8 cellular contexts compared by ENCODE assay signal in genomic region chr12:49553512-49554088, GRCh38. TPM values are rescaled to one million over a fixed set of nuclear protein-coding genes. Genes with fewer than 3 reads are reported as not detected.
A peak's percentile ranks its signal among the peaks of the same experiment; 100 is the strongest.
DNase-seq lines count a peak whose midpoint lies in the region; ATAC-seq and TF ChIP-seq lines count a peak whose summit lies in the region.

No MANE protein-coding gene starts in this region.

- H3K27me3 Mint-ChIP-seq in activated CD8-positive, alpha-beta memory T cell treated with anti-CD3 and anti-CD28 coated beads, Interleukin-2, amount 10 ng/mL, durations not matched to agents 7 days and 5 days: peaks cover 17% of the 10 kb centered on the region
- no peaks in the 10 kb centered on the region for H3K27me3 Mint-ChIP-seq in activated CD8-positive, alpha-beta T cell treated with anti-CD3 and anti-CD28 coated beads for 36 hours

- H3K36me3 Mint-ChIP-seq in activated CD8-positive, alpha-beta memory T cell treated with anti-CD3 and anti-CD28 coated beads, Interleukin-2, amount 10 ng/mL, durations not matched to agents 7 days and 5 days: peaks cover 2% of the 10 kb centered on the region
- H3K36me3 Mint-ChIP-seq in activated CD8-positive, alpha-beta T cell treated with anti-CD3 and anti-CD28 coated beads for 36 hours (ENCODE audit: low read depth): peaks cover 11% of the 10 kb centered on the region

- H3K4me3 Mint-ChIP-seq in activated CD8-positive, alpha-beta memory T cell treated with anti-CD3 and anti-CD28 coated beads, Interleukin-2, amount 10 ng/mL, durations not matched to agents 7 days and 5 days: no peak overlapping the region
- H3K4me3 Mint-ChIP-seq in activated CD8-positive, alpha-beta T cell treated with anti-CD3 and anti-CD28 coated beads for 36 hours: no peak overlapping the region

- POLR2A ChIA-PET in activated CD8-positive, alpha-beta T cell treated with anti-CD3 and anti-CD28 coated beads for 36 hours (lab: Charles Lee): interaction anchor here (0.8 to 2.5 kb wide), 4 partner anchors 9 to 68 kb away, joined by 3 to 9 read pairs (median 5); no protein-coding TSS in a partner anchor

- intact Hi-C loops in activated CD8-positive, alpha-beta T cell treated with anti-CD3 and anti-CD28 coated beads for 36 hours (cut with micrococcal nuclease): no loop called here
- intact Hi-C loops in lower lobe of right lung (cut with DNase I): no loop called here

- H3K27ac ChIP-seq in lower lobe of right lung: no peak overlapping the region

- no peaks in the 10 kb centered on the region for H3K9me3 ChIP-seq in lower lobe of right lung

- TF ChIP-seq CTCF in activated CD8-positive, alpha-beta T cell treated with anti-CD3 and anti-CD28 coated beads for 36 hours (IDR thresholded peaks at IDR 0.05): peak; percentile 73
- peak; percentile 30 for TF ChIP-seq CTCF in lower lobe of right lung (IDR thresholded peaks at IDR 0.05)

- CTCF ChIA-PET in activated CD8-positive, alpha-beta memory T cell treated with anti-CD3 and anti-CD28 coated beads, Interleukin-2, amount 10 ng/mL, durations not matched to agents 7 days and 5 days (lab: Charles Lee): interaction anchor here (0.8 to 7.9 kb wide), 15 partner anchors 11 to 208 kb away, joined by 3 to 96 read pairs (median 5); partner anchors contain the start of genes FMNL3, KCNH3, MCRS1 and PRPF40B
- CTCF ChIA-PET in activated CD8-positive, alpha-beta T cell treated with anti-CD3 and anti-CD28 coated beads for 36 hours (lab: Charles Lee): interaction anchor here (0.6 to 4.8 kb wide), 21 partner anchors 9 to 195 kb away, joined by 3 to 42 read pairs (median 4); partner anchors contain the start of genes KCNH3 and MCRS1

- H3K36me3 ChIP-seq in lower lobe of right lung: peaks cover 24% of the 10 kb centered on the region

- ATAC-seq in activated CD8-positive, alpha-beta memory T cell treated with anti-CD3 and anti-CD28 coated beads, Interleukin-2, amount 10 ng/mL, durations not matched to agents 7 days and 5 days: peak; percentile 74
- peak; percentile 64 for ATAC-seq in activated CD8-positive, alpha-beta T cell treated with anti-CD3 and anti-CD28 coated beads for 36 hours
- ATAC-seq in lower lobe of right lung (no peak), GM21529 (IDR thresholded peaks at IDR 0.05; ENCODE audit: unreplicated experiment) (no peak), GM18517 (IDR thresholded peaks at IDR 0.05; ENCODE audit: unreplicated experiment) (no peak), GM18858 (IDR thresholded peaks at IDR 0.05; ENCODE audit: unreplicated experiment) (no peak)

- no peak for DNase-seq in activated CD8-positive, alpha-beta memory T cell treated with anti-CD3 and anti-CD28 coated beads, Interleukin-2, amount 10 ng/mL, durations not matched to agents 7 days and 5 days
- no peak for DNase-seq in activated CD8-positive, alpha-beta memory T cell treated with anti-CD3 and anti-CD28 coated beads for 24 hours
- DNase-seq in NCI-H146 (lab: John Stamatoyannopoulos, UW) (peak; percentile 93), lower lobe of right lung (no peak)
- DNase-seq in activated CD8-positive, alpha-beta T cell treated with anti-CD3 and anti-CD28 coated beads for 36 hours: peak; percentile 26

- peaks cover 3% of the 10 kb centered on the region for H3K4me1 Mint-ChIP-seq in activated CD8-positive, alpha-beta memory T cell treated with anti-CD3 and anti-CD28 coated beads, Interleukin-2, amount 10 ng/mL, durations not matched to agents 7 days and 5 days
- H3K4me1 Mint-ChIP-seq in activated CD8-positive, alpha-beta T cell treated with anti-CD3 and anti-CD28 coated beads for 36 hours (ENCODE audit: low read depth): peaks cover 3% of the 10 kb centered on the region

- H3K4me3 ChIP-seq in lower lobe of right lung: no peak overlapping the region

- H3K9me3 Mint-ChIP-seq in activated CD8-positive, alpha-beta memory T cell treated with anti-CD3 and anti-CD28 coated beads, Interleukin-2, amount 10 ng/mL, durations not matched to agents 7 days and 5 days (ENCODE audit: low read depth): no peaks in the 10 kb centered on the region
- H3K9me3 Mint-ChIP-seq in activated CD8-positive, alpha-beta T cell treated with anti-CD3 and anti-CD28 coated beads for 36 hours: no peaks in the 10 kb centered on the region

- no peak overlapping the region for H3K27ac Mint-ChIP-seq in activated CD8-positive, alpha-beta memory T cell treated with anti-CD3 and anti-CD28 coated beads, Interleukin-2, amount 10 ng/mL, durations not matched to agents 7 days and 5 days
- H3K27ac Mint-ChIP-seq in activated CD8-positive, alpha-beta T cell treated with anti-CD3 and anti-CD28 coated beads for 36 hours: no peak overlapping the region

- H3K4me1 ChIP-seq in lower lobe of right lung: peaks cover 9% of the 10 kb centered on the region

- peaks cover 19% of the 10 kb centered on the region for H3K27me3 ChIP-seq in lower lobe of right lung (ENCODE audit: low read depth)

RNA-seq across cellular contexts. Expression of gene MCRS1, which starts 14.3 kb away (rescaled TPM):
- total RNA-seq in activated CD8-positive, alpha-beta memory T cell treated with anti-CD3 and anti-CD28 coated beads, Interleukin-2, amount 10 ng/mL, durations not matched to agents 7 days and 5 days: 10 to 100 TPM; 70.1 to 72.1 TPM
- 10 to 100 TPM; 57.1 to 61.1 TPM for total RNA-seq in activated CD8-positive, alpha-beta T cell treated with anti-CD3 and anti-CD28 coated beads for 36 hours
- total RNA-seq in lower lobe of right lung: 50.0 TPM

RNA-seq across cellular contexts. Expression of gene KCNH3, which starts 14.8 kb away (rescaled TPM):
- 1 to 10 TPM; 1.1 to 1.2 TPM for total RNA-seq in activated CD8-positive, alpha-beta memory T cell treated with anti-CD3 and anti-CD28 coated beads, Interleukin-2, amount 10 ng/mL, durations not matched to agents 7 days and 5 days
- total RNA-seq in activated CD8-positive, alpha-beta T cell treated with anti-CD3 and anti-CD28 coated beads for 36 hours: 1 to 10 TPM; 8.0 to 9.1 TPM
- total RNA-seq in lower lobe of right lung: 2.3 TPM

RNA-seq across cellular contexts. Expression of gene FAM186B, which starts 51.8 kb away (rescaled TPM):
- not detected for total RNA-seq in activated CD8-positive, alpha-beta memory T cell treated with anti-CD3 and anti-CD28 coated beads, Interleukin-2, amount 10 ng/mL, durations not matched to agents 7 days and 5 days
- total RNA-seq in activated CD8-positive, alpha-beta T cell treated with anti-CD3 and anti-CD28 coated beads for 36 hours: not detected
- 0.65 TPM for total RNA-seq in lower lobe of right lung

Comparison
In these comparisons a context has a peak if more than half of its experiments do, and no peak if none do; other contexts are left out.
1. ATAC-seq: peak in activated CD8-positive, alpha-beta memory T cell treated with anti-CD3 and anti-CD28 coated beads, Interleukin-2, amount 10 ng/mL, durations not matched to agents 7 days and 5 days (single experiment) and activated CD8-positive, alpha-beta T cell treated with anti-CD3 and anti-CD28 coated beads for 36 hours (single experiment); none in lower lobe of right lung (0 of 2), GM21529 (single experiment), GM18517 (single experiment) and GM18858 (single experiment).
2. DNase-seq: peak in NCI-H146 (single experiment) and activated CD8-positive, alpha-beta T cell treated with anti-CD3 and anti-CD28 coated beads for 36 hours (single experiment); none in activated CD8-positive, alpha-beta memory T cell treated with anti-CD3 and anti-CD28 coated beads, Interleukin-2, amount 10 ng/mL, durations not matched to agents 7 days and 5 days (single experiment), activated CD8-positive, alpha-beta memory T cell treated with anti-CD3 and anti-CD28 coated beads for 24 hours (single experiment) and lower lobe of right lung (single experiment).